8 cellular contexts compared by ENCODE assay signal in genomic region chr7:36670585-36671431, GRCh38. TPM values are rescaled to one million over a fixed set of nuclear protein-coding genes. Genes with fewer than 3 reads are reported as not detected.
DNase-seq lines count a peak whose midpoint lies in the region; ATAC-seq and TF ChIP-seq lines count a peak whose summit lies in the region.

No MANE protein-coding gene starts in this region.

- H3K27me3 Mint-ChIP-seq in nephron (ENCODE audit: low read depth): peaks cover 4% of the 10 kb centered on the region

- H3K9ac ChIP-seq in OCI-LY1 (ENCODE audit: low read length): no peak overlapping the region

- H3K4me1 ChIP-seq in OCI-LY1 (ENCODE audit: insufficient read depth, low read length, severe bottlenecking): no peaks in the 10 kb centered on the region
- H3K4me1 ChIP-seq in esophagus muscularis mucosa: no peaks in the 10 kb centered on the region
- no peaks in the 10 kb centered on the region for H3K4me1 ChIP-seq in suprapubic skin

- DNase-seq in AG09309 (ENCODE audit: low read depth) (no peak), HT-29 (ENCODE audit: low spot score) (peak; percentile 89), activated T-cell treated with anti-CD3 and anti-CD28 coated beads for 4 hours (peak; percentile 54), esophagus muscularis mucosa (ENCODE audit: extremely low spot score) (no peak), suprapubic skin (ENCODE audit: low spot score in 2 of 2) (no peak)

- H3K9me3 ChIP-seq in OCI-LY1 (ENCODE audit: low read length) (no peaks in the 10 kb centered on the region), esophagus muscularis mucosa (no peaks in the 10 kb centered on the region), suprapubic skin (no peaks in the 10 kb centered on the region)

- TF ChIP-seq CTCF in AG09309 (IDR thresholded peaks at IDR 0.05; ENCODE audit: control insufficient read depth, insufficient read depth, low read depth, low read length, missing control alignments): peak; percentile 96
- TF ChIP-seq CTCF in OCI-LY1 (IDR thresholded peaks at IDR 0.05; ENCODE audit: low read length): peak; percentile 98
- peak; percentile 75 to 91 (median 84) for TF ChIP-seq CTCF in esophagus muscularis mucosa (IDR thresholded peaks at IDR 0.05)
- TF ChIP-seq CTCF in nephron (IDR thresholded peaks at IDR 0.05; ENCODE audit: unreplicated experiment in 3 of 3): peak; percentile 56 to 76 (median 74)
- TF ChIP-seq CTCF in suprapubic skin (IDR thresholded peaks at IDR 0.05): peak; percentile 51 to 82

- no peaks in the 10 kb centered on the region for H3K27me3 ChIP-seq in OCI-LY1 (ENCODE audit: insufficient read depth, low read length)
- H3K27me3 ChIP-seq in esophagus muscularis mucosa: no peaks in the 10 kb centered on the region
- H3K27me3 ChIP-seq in suprapubic skin: no peaks in the 10 kb centered on the region

- intact Hi-C loops in esophagus muscularis mucosa (cut with DNase I): loop anchor here (5.0 kb wide), 2 partner anchors 184 to 526 kb away; no protein-coding TSS in a partner anchor

- H3K4me2 ChIP-seq in OCI-LY1 (ENCODE audit: low read length): no peak overlapping the region

- TF ChIP-seq EP300 in esophagus muscularis mucosa (IDR thresholded peaks at IDR 0.05) (no peak), suprapubic skin (IDR thresholded peaks at IDR 0.05) (no peak)

- H3F3A ChIP-seq in OCI-LY1 (ENCODE audit: insufficient read depth, low read length): no peaks in the 10 kb centered on the region

- H4K20me1 ChIP-seq in OCI-LY1 (ENCODE audit: insufficient read depth, low read length): no peaks in the 10 kb centered on the region

- H3K4me3 Mint-ChIP-seq in nephron: no peak overlapping the region

- H3K4me3 ChIP-seq in AG09309 (ENCODE audit: control insufficient read depth, low read depth, low read length) (no peak overlapping the region), OCI-LY1 (ENCODE audit: low read depth, low read length, poor library complexity, severe bottlenecking) (no peak overlapping the region), esophagus muscularis mucosa (no peak overlapping the region), suprapubic skin (no peak overlapping the region)

- H3K27ac Mint-ChIP-seq in nephron: no peak overlapping the region

- H3K79me2 ChIP-seq in OCI-LY1 (ENCODE audit: insufficient read depth, low read length): no peaks in the 10 kb centered on the region

- H3K36me3 Mint-ChIP-seq in nephron (ENCODE audit: low read depth): no peaks in the 10 kb centered on the region

- TF ChIP-seq POLR2A in esophagus muscularis mucosa (IDR thresholded peaks at IDR 0.05; ENCODE audit: low read depth) (no peak), suprapubic skin (IDR thresholded peaks at IDR 0.05) (no peak)

- H2AFZ ChIP-seq in OCI-LY1 (ENCODE audit: low read length): no peak overlapping the region

- H3K27ac ChIP-seq in OCI-LY1 (ENCODE audit: low read depth, low read length, poor library complexity, severe bottlenecking) (no peak overlapping the region), esophagus muscularis mucosa (replicated peaks in 1 of 4) (no peak overlapping the region), suprapubic skin (no peak overlapping the region)

- no peaks in the 10 kb centered on the region for H3K9me2 ChIP-seq in OCI-LY1 (ENCODE audit: low read depth, low read length)

- H3K36me3 ChIP-seq in OCI-LY1 (ENCODE audit: insufficient read depth, low read length): no peaks in the 10 kb centered on the region
- H3K36me3 ChIP-seq in esophagus muscularis mucosa: no peaks in the 10 kb centered on the region
- H3K36me3 ChIP-seq in suprapubic skin: no peaks in the 10 kb centered on the region

- ATAC-seq in GM18867 (IDR thresholded peaks at IDR 0.05; ENCODE audit: unreplicated experiment): peak; percentile 85

- 87% methylated on average over 17 of the region's 17 CpGs for WGBS in esophagus muscularis mucosa
- 83% methylated on average over 17 of the region's 17 CpGs for WGBS in suprapubic skin

- no peaks in the 10 kb centered on the region for H3K4me1 Mint-ChIP-seq in nephron

- H3K9me3 Mint-ChIP-seq in nephron: peaks cover 4% of the 10 kb centered on the region

RNA-seq across cellular contexts. Expression of gene AOAH, which starts 53.5 kb away (rescaled TPM):
- not detected in 2 replicates for total RNA-seq in HT-29 (2014; rRNA removed; shearing (Covaris generic))
- total RNA-seq in esophagus muscularis mucosa (10 to 100 TPM in 1 of 4 donors, 1 to 10 TPM in 3; 2.0 to 16.1 (median 4.5) TPM), suprapubic skin (1 to 10 TPM; 1.1 to 4.8 (median 1.6) TPM)

Comparison
In these comparisons a context has a peak if more than half of its experiments do, and no peak if none do; other contexts are left out.
1. DNase-seq: peak in HT-29 (single experiment) and activated T-cell treated with anti-CD3 and anti-CD28 coated beads for 4 hours (single experiment); none in AG09309 (single experiment), esophagus muscularis mucosa (single experiment) and suprapubic skin (0 of 2).
2. Peak in every context shown above with its lines, with median percentiles within 50 percentile points of each other: CTCF ChIP-seq.